1 cellular context compared by ENCODE assay signal in genomic region chr4:39569209-39569608, GRCh38.
TF ChIP-seq lines count a peak whose summit lies in the region.

No MANE protein-coding gene starts in this region.

TF ChIP-seq in K562, 482 proteins besides CTCF, POLR2A, EP300 and RAD21 (continued from another document):
- 0 out of 4 replicates have a peak, but pooled peaks of 1 of the 2 experiments have one; percentile 6 for TF ChIP-seq MNT (conservative IDR thresholded peaks at IDR 0.05)
TF ChIP-seq in K562: peak in this region for 1.
